In genomic region chr14:36520601-36521525, GRCh38 we compare ENCODE assay signal across 8 cellular contexts. TPM values are rescaled to one million over a fixed set of nuclear protein-coding genes. Genes with fewer than 3 reads are reported as not detected.
DNase-seq lines count a peak whose midpoint lies in the region; ATAC-seq, FAIRE-seq and TF ChIP-seq lines count a peak whose summit lies in the region.

No MANE protein-coding gene starts in this region.

- TF ChIP-seq CTCF in A549 (IDR thresholded peaks at IDR 0.05) (peak; percentile 29), GM13976 (IDR thresholded peaks at IDR 0.05; ENCODE audit: borderline replicate concordance, control extremely low read depth, extremely low read depth, insufficient read depth, missing control alignments) (no peak), endodermal cell (conservative IDR thresholded peaks at IDR 0.05) (peak; percentile 63), parathyroid adenoma (IDR thresholded peaks at IDR 0.05) (peak; percentile 7)

- H3K4me3 ChIP-seq in A549 (peak overlapping the region; percentile 54), endodermal cell (ENCODE audit: low read length) (peak overlapping the region; percentile 73), parathyroid adenoma (ENCODE audit: low read depth, low read length) (no peak overlapping the region)

- in situ Hi-C loops in GM13976 (cut with MboI; ENCODE audit: low sequenced_read_pairs, unreplicated experiment): loop anchor here (10.0 kb wide), 1 partner anchor 134 kb away; no protein-coding TSS in a partner anchor

- no peak overlapping the region for H3K27ac Mint-ChIP-seq in endodermal cell

- H3K9me3 ChIP-seq in A549 (no peaks in the 10 kb centered on the region), endodermal cell (ENCODE audit: control insufficient read depth, low read length) (no peaks in the 10 kb centered on the region), parathyroid adenoma (ENCODE audit: control insufficient read depth, low read length) (no peaks in the 10 kb centered on the region)

- peak overlapping the region; percentile 99 for H3K4me2 ChIP-seq in A549
- H3K4me2 ChIP-seq in parathyroid adenoma (ENCODE audit: low read length): peak overlapping the region; percentile 59

- H3K4me1 ChIP-seq in A549 (peaks cover 9% of the 10 kb centered on the region; the same call in 2 of the 3 replicates), endodermal cell (ENCODE audit: control insufficient read depth, insufficient read depth, low read length) (peaks cover 6% of the 10 kb centered on the region), parathyroid adenoma (peaks cover 3% of the 10 kb centered on the region)

- H3K4me1 Mint-ChIP-seq in endodermal cell: peaks cover 28% of the 10 kb centered on the region

- TF ChIP-seq RAD21 in A549 (conservative IDR thresholded peaks at IDR 0.05 in 1 of 2, IDR thresholded peaks at IDR 0.05 in 1 of 2): no peak

- H2AFZ ChIP-seq in parathyroid adenoma: peak overlapping the region; percentile 38

- H3K9me3 Mint-ChIP-seq in endodermal cell: no peaks in the 10 kb centered on the region

- no peak for TF ChIP-seq POLR2A in A549 (IDR thresholded peaks at IDR 0.05; ENCODE audit: low read length)

- H3K4me3 Mint-ChIP-seq in endodermal cell: peak overlapping the region; percentile 50

- no peaks in the 10 kb centered on the region for H3K36me3 Mint-ChIP-seq in endodermal cell (ENCODE audit: low read depth)

- H3K27me3 ChIP-seq in endodermal cell (ENCODE audit: control insufficient read depth, insufficient read depth, low read length, poor library complexity, severe bottlenecking) (peaks cover 99% of the 10 kb centered on the region), parathyroid adenoma (ENCODE audit: control insufficient read depth, insufficient read depth, low read length) (peaks cover 49% of the 10 kb centered on the region)

- H3K9ac ChIP-seq in endodermal cell (ENCODE audit: extremely low read depth, low read length, poor library complexity, severe bottlenecking) (no peak overlapping the region), parathyroid adenoma (no peak overlapping the region)

- FAIRE-seq in A549 (lab: Jason Lieb, UNC): no peak

- 50% methylated on average over 45 of the region's 63 CpGs for WGBS in A549 (ENCODE audit: missing lambda C conversion rate)
- WGBS in endodermal cell (ENCODE audit: insufficient coverage in 1 of 2, insufficient read length in 1 of 2), 2 experiments: 0 to 1% methylated on average over 12 to 62 of the region's 63 CpGs

- CTCF ChIA-PET in A549 (lab: Yijun Ruan, JAX): interaction anchor here (0.5 to 7.4 kb wide), 17 partner anchors 9 to 641 kb away, joined by 3 to 66 read pairs (median 3); no protein-coding TSS in a partner anchor

- POLR2A ChIA-PET in A549 (lab: Yijun Ruan, JAX): no interaction called here

- no peak for TF ChIP-seq EP300 in A549 (IDR thresholded peaks at IDR 0.05)

- H3K36me3 ChIP-seq in endodermal cell (ENCODE audit: control insufficient read depth, insufficient read depth, low read length): no peaks in the 10 kb centered on the region
- H3K36me3 ChIP-seq in parathyroid adenoma (ENCODE audit: control insufficient read depth, insufficient read depth, low read length): no peaks in the 10 kb centered on the region

- DNase-seq in A549 (ENCODE audit: low read depth in 1 of 2, low spot score in 1 of 2) (peak; percentile 57 to 64), GM13976 (ENCODE audit: low spot score) (peak; percentile 56), NCI-H526 treated with DMSO at 0.1 percent for 48 hours (lab: John Stamatoyannopoulos, UW) (peak; percentile 33), endodermal cell (peak; percentile 89), cerebellum (ENCODE audit: low spot score) (no peak)
- no peak for DNase-seq in activated effector memory CD4-positive, alpha-beta T cell treated with anti-CD3 and anti-CD28 coated beads, Interleukin-2, amount 50 U/mL, for 16 hours

- ATAC-seq in A549 (peak; percentile 73 to 83), GM18517 (IDR thresholded peaks at IDR 0.05; ENCODE audit: unreplicated experiment) (no peak)

- peaks cover 98% of the 10 kb centered on the region for H3K27me3 Mint-ChIP-seq in endodermal cell (ENCODE audit: insufficient read depth)

- H3K27ac ChIP-seq in A549 (no peak overlapping the region), endodermal cell (ENCODE audit: low read depth, low read length) (no peak overlapping the region), parathyroid adenoma (no peak overlapping the region)

- H3K79me2 ChIP-seq in parathyroid adenoma: no peaks in the 10 kb centered on the region

TF ChIP-seq in A549, 52 proteins besides CTCF, POLR2A, EP300 and RAD21:
- TF ChIP-seq MAX (IDR thresholded peaks at IDR 0.05) (peak; percentile 49; the same call in 1 of the 2 replicates), HOXB5 (CRISPR knock-in tag; IDR thresholded peaks at IDR 0.05) (no peak), RNF2 (IDR thresholded peaks at IDR 0.05; ENCODE audit: borderline replicate concordance, low read depth) (peak; percentile 26; the same call in 1 of the 2 replicates), SMC3 (IDR thresholded peaks at IDR 0.05) (0 out of 3 replicates have a peak, but pooled peaks have one; percentile 17), NFE2L2 (conservative IDR thresholded peaks at IDR 0.05; ENCODE audit: low read length) (no peak), RFX5 (IDR thresholded peaks at IDR 0.05) (peak; percentile 49; the same call in 1 of the 2 replicates)

RNA-seq across cellular contexts. Expression of gene NKX2-1, which starts 0.8 kb away (rescaled TPM):
- 0.04 TPM in 1 of 2 replicates, not detected in the other for polyA plus RNA-seq in A549 (2011; rRNA removed)
- polyA plus RNA-seq in A549 (2012; cell fraction: cytosol; rRNA removed): 0.03 and 0.04 TPM in 2 replicates
- polyA plus RNA-seq in A549 (2012; cell fraction: nucleus; rRNA removed): 0.05 and 0.13 TPM in 2 replicates
- polyA plus RNA-seq in A549 (2017; fragmentation: RNase III; extraction: RNeasy Plus Mini Kit Qiagen cat#74134 plus additional on column Dnase treatment): not detected in 3 replicates
- polyA minus RNA-seq in A549 (2011; rRNA and poly(A)+ RNA removed): not detected in 2 replicates
- total RNA-seq in endodermal cell: under 1 TPM; 0.31 to 0.62 TPM
- polyA plus RNA-seq in endodermal cell (2013, experiment 1 of 2): 0.25 TPM
- polyA plus RNA-seq in endodermal cell (2013, experiment 2 of 2): 0.12 TPM
- not detected for total RNA-seq in cerebellum

Comparison
In these comparisons a context has a peak if more than half of its experiments do, and no peak if none do; other contexts are left out.
1. DNase-seq: peak in A549 (2 of 2), GM13976 (single experiment), NCI-H526 treated with DMSO at 0.1 percent for 48 hours (single experiment) and endodermal cell (single experiment); none in activated effector memory CD4-positive, alpha-beta T cell treated with anti-CD3 and anti-CD28 coated beads, Interleukin-2, amount 50 U/mL, for 16 hours (single experiment) and cerebellum (single experiment).